In genomic region chr15:59306520-59307163, GRCh38 we compare ENCODE assay signal across 16 cellular contexts.
DNase-seq lines count a peak whose midpoint lies in the region; ATAC-seq, FAIRE-seq and TF ChIP-seq lines count a peak whose summit lies in the region.
"Had no signal": no experiment of that assay in that cellular context is flagged by ENCODE, and none has a peak within 500 bp of the region (broad histone marks: within the 10 kb centered on the region; RNA-seq: fewer than 3 reads in every experiment).

No MANE protein-coding gene starts in this region.

- H3K36me3 Mint-ChIP-seq in IgD-negative memory B cell: no peaks in the 10 kb centered on the region
- peaks cover under 1% of the 10 kb centered on the region for H3K36me3 Mint-ChIP-seq in activated naive CD8-positive, alpha-beta T cell treated with anti-CD3 and anti-CD28 coated beads for 36 hours

- no peak for TF ChIP-seq POLR2A in suprapubic skin (IDR thresholded peaks at IDR 0.05)

- no peaks in the 10 kb centered on the region for H3K9me3 Mint-ChIP-seq in IgD-negative memory B cell
- H3K9me3 Mint-ChIP-seq in activated naive CD8-positive, alpha-beta T cell treated with anti-CD3 and anti-CD28 coated beads for 36 hours: no peaks in the 10 kb centered on the region

- H3K9me3 ChIP-seq in AG04450 (ENCODE audit: control insufficient read depth, insufficient read depth, low read length) (no peaks in the 10 kb centered on the region), left lung (no peaks in the 10 kb centered on the region), suprapubic skin (no peaks in the 10 kb centered on the region)
- H3K9me3 ChIP-seq: esophagus squamous epithelium, sigmoid colon had no signal

- DNase-seq in AG04450 (ENCODE audit: low read depth, low spot score) (no peak), bronchial epithelial cell (ENCODE audit: low read depth) (peak; percentile 86), left lung (no peak), suprapubic skin (ENCODE audit: low spot score in 2 of 2) (no peak)
- DNase-seq in activated naive CD8-positive, alpha-beta T cell treated with anti-CD3 and anti-CD28 coated beads for 36 hours: no peak
- DNase-seq in activated CD8-positive, alpha-beta memory T cell treated with anti-CD3 and anti-CD28 coated beads for 24 hours: no peak
- DNase-seq: activated T-cell treated with anti-CD3 and anti-CD28 coated beads, Interleukin-2, amount 50 U/mL, for 48 hours; brain microvascular endothelial cell; esophagus squamous epithelium; naive thymus-derived CD4-positive, alpha-beta T cell; Right ventricle myocardium superior; sigmoid colon; trophoblast cell had no signal

- H3K4me1 ChIP-seq in left lung (peaks cover 5 to 7% of the 10 kb centered on the region in 2 donors), suprapubic skin (peaks cover 7% of the 10 kb centered on the region)

- peak overlapping the region; percentile 34 for H3K27ac ChIP-seq in AG04450 (ENCODE audit: low read depth, low read length)
- H3K27ac ChIP-seq in left lung: no peak overlapping the region
- H3K27ac ChIP-seq in suprapubic skin: no peak overlapping the region
- H3K27ac ChIP-seq: sigmoid colon had no signal

- H3K27ac Mint-ChIP-seq in IgD-negative memory B cell: peak overlapping the region in 2 of 3 donors; percentile 4
- H3K27ac Mint-ChIP-seq in activated naive CD8-positive, alpha-beta T cell treated with anti-CD3 and anti-CD28 coated beads for 36 hours: no peak overlapping the region
- H3K27ac Mint-ChIP-seq: naive thymus-derived CD4-positive, alpha-beta T cell had no signal

- H3K4me3 Mint-ChIP-seq in IgD-negative memory B cell: peak overlapping the region in 1 of 4 donors; percentile 65
- H3K4me3 Mint-ChIP-seq in activated naive CD8-positive, alpha-beta T cell treated with anti-CD3 and anti-CD28 coated beads for 36 hours: no peak overlapping the region
- H3K4me3 Mint-ChIP-seq: naive thymus-derived CD4-positive, alpha-beta T cell had no signal

- H3K36me3 ChIP-seq in bronchial epithelial cell (ENCODE audit: control insufficient read depth, insufficient read depth, low read length) (no peaks in the 10 kb centered on the region), left lung (no peaks in the 10 kb centered on the region), suprapubic skin (no peaks in the 10 kb centered on the region)
- H3K36me3 ChIP-seq: brain microvascular endothelial cell, esophagus squamous epithelium, sigmoid colon had no signal

- TF ChIP-seq CTCF in AG04450 (IDR thresholded peaks at IDR 0.05; ENCODE audit: low read depth, low read length): no peak
- no peak for TF ChIP-seq CTCF in bronchial epithelial cell (IDR thresholded peaks at IDR 0.05; ENCODE audit: insufficient read depth, low read length, severe bottlenecking)
- no peak for TF ChIP-seq CTCF in left lung (IDR thresholded peaks at IDR 0.05)
- no peak for TF ChIP-seq CTCF in suprapubic skin (IDR thresholded peaks at IDR 0.05)

- 76% methylated on average over 7 of the region's 7 CpGs for WGBS in suprapubic skin

- H3K27me3 Mint-ChIP-seq in IgD-negative memory B cell: no peaks in the 10 kb centered on the region
- H3K27me3 Mint-ChIP-seq in activated naive CD8-positive, alpha-beta T cell treated with anti-CD3 and anti-CD28 coated beads for 36 hours: peaks cover under 1% of the 10 kb centered on the region

- peak; percentile 36 for ATAC-seq in left lung
- ATAC-seq in HG03280 (IDR thresholded peaks at IDR 0.05; ENCODE audit: unreplicated experiment): no peak
- ATAC-seq: naive thymus-derived CD4-positive, alpha-beta T cell had no signal

- TF ChIP-seq EP300 in suprapubic skin (IDR thresholded peaks at IDR 0.05): no peak

- peaks cover 38 to 44% (median 41%) of the 10 kb centered on the region in 3 donors for H3K4me1 Mint-ChIP-seq in IgD-negative memory B cell
- peaks cover 20% of the 10 kb centered on the region for H3K4me1 Mint-ChIP-seq in activated naive CD8-positive, alpha-beta T cell treated with anti-CD3 and anti-CD28 coated beads for 36 hours

- POLR2A ChIA-PET in AG04450 (lab: Yijun Ruan, JAX): no interaction called here

- no peak for FAIRE-seq in bronchial epithelial cell (lab: Jason Lieb, UNC)
- FAIRE-seq: islet of Langerhans had no signal

- CTCF ChIA-PET in AG04450 (lab: Charles Lee): no interaction called here

- H3K27me3 ChIP-seq in AG04450 (ENCODE audit: control insufficient read depth, insufficient read depth, low read length): no peaks in the 10 kb centered on the region
- H3K27me3 ChIP-seq in bronchial epithelial cell (ENCODE audit: control insufficient read depth, insufficient read depth, low read length): no peaks in the 10 kb centered on the region
- no peaks in the 10 kb centered on the region for H3K27me3 ChIP-seq in left lung
- no peaks in the 10 kb centered on the region for H3K27me3 ChIP-seq in suprapubic skin
- H3K27me3 ChIP-seq: brain microvascular endothelial cell, esophagus squamous epithelium, sigmoid colon had no signal

- no peak overlapping the region for H3K4me3 ChIP-seq in AG04450 (ENCODE audit: low read depth, low read length)
- H3K4me3 ChIP-seq in bronchial epithelial cell (ENCODE audit: low read depth, low read length): no peak overlapping the region
- H3K4me3 ChIP-seq in left lung: no peak overlapping the region
- H3K4me3 ChIP-seq in suprapubic skin: no peak overlapping the region
- H3K4me3 ChIP-seq: esophagus squamous epithelium, sigmoid colon had no signal

- intact Hi-C loops in left lung (cut with DNase I): no loop called here
